27 cellular contexts compared by ENCODE assay signal in genomic region chr10:43899224-43899959, GRCh38.
DNase-seq lines count a peak whose midpoint lies in the region; ATAC-seq, FAIRE-seq and TF ChIP-seq lines count a peak whose summit lies in the region.
"Had no signal": no experiment of that assay in that cellular context is flagged by ENCODE, and none has a peak within 500 bp of the region (broad histone marks: within the 10 kb centered on the region; RNA-seq: fewer than 3 reads in every experiment).

No MANE protein-coding gene starts in this region.

- intact Hi-C loops in heart left ventricle (cut with DNase I), result no loop called here
- intact Hi-C loops in Right ventricle myocardium inferior (cut with DNase I), result no loop called here
- intact Hi-C loops in K562 (cut with micrococcal nuclease), result no loop called here

- DNase-seq in heart left ventricle, result no peak
- DNase-seq in Right ventricle myocardium inferior (ENCODE audit: missing footprints), result no peak
- no peak for DNase-seq in K562 (ENCODE audit: extremely low read depth in 1 of 4, low spot score in 3 of 4)
- DNase-seq in kidney tubule cell (ENCODE audit: low spot score), result peak; percentile 61
- DNase-seq in smooth muscle cell (lab: John Stamatoyannopoulos, UW; ENCODE audit: unreplicated experiment), result no peak
- DNase-seq: activated naive CD8-positive, alpha-beta T cell treated with anti-CD3 and anti-CD28 coated beads, Interleukin-2, amount 50 U/mL, for 24 hours; CD4-positive, CD25-positive, alpha-beta regulatory T cell; DMS79 treated with DMSO at 0.1 percent for 48 hours; dorsolateral prefrontal cortex; hippocampal formation; kidney; midbrain; NCI-H2081 treated with DMSO at 0.1 percent for 48 hours; NCI-H510A treated with DMSO at 0.1 percent for 48 hours; retina; SHP77 treated with DMSO at 0.1 percent for 48 hours; stimulated activated naive CD4-positive, alpha-beta T cell had no signal

- no peak for TF ChIP-seq EP300 in K562 (IDR thresholded peaks at IDR 0.05; ENCODE audit: low read length)

- H3K27me3 ChIP-seq in heart left ventricle (no peaks in the 10 kb centered on the region), K562 (ENCODE audit: control insufficient read depth in 2 of 2, insufficient read depth in 2 of 2, low read length in 2 of 2) (peaks cover 10 to 26% of the 10 kb centered on the region in 2 experiments; a peak in 4 of 5 replicates), smooth muscle cell (ENCODE audit: low read depth) (peaks cover 9% of the 10 kb centered on the region)
- H3K27me3 ChIP-seq: tibial nerve had no signal

- POLR2A ChIA-PET in K562 (lab: Yijun Ruan, JAX), result interaction anchor here (0.7 to 1.9 kb wide), 3 partner anchors 11 to 433 kb away, joined by 3 to 7 read pairs (median 4); no protein-coding TSS in a partner anchor

- no peaks in the 10 kb centered on the region for H3F3A ChIP-seq in smooth muscle cell (ENCODE audit: low read depth)

- no peaks in the 10 kb centered on the region for H3K9me1 ChIP-seq in K562 (ENCODE audit: control insufficient read depth, insufficient read depth, low read length)

- no peak overlapping the region for H3K4me2 ChIP-seq in K562 (ENCODE audit: insufficient read depth, low read length)
- H3K4me2 ChIP-seq in smooth muscle cell, result peak overlapping the region; percentile 12
- H3K4me2 ChIP-seq: A549 had no signal

- TF ChIP-seq RAD21 in K562 (CRISPR knock-in tag; conservative IDR thresholded peaks at IDR 0.05 in 1 of 2, IDR thresholded peaks at IDR 0.05 in 1 of 2), result no peak

- peaks cover 12% of the 10 kb centered on the region; the same call in 1 of the 2 replicates for H4K20me1 ChIP-seq in K562 (replicated peaks; ENCODE audit: control insufficient read depth, insufficient read depth, low read length)
- no peaks in the 10 kb centered on the region for H4K20me1 ChIP-seq in smooth muscle cell (ENCODE audit: low read depth)

- no peak overlapping the region for H3K4me3 Mint-ChIP-seq in stimulated activated memory B cell treated with anti-CD40 and anti-IgM and Interleukin-4, amounts not matched to agents 10 μg/mL and 1 μg/mL and 100 μg/mL, for 72 hours
- H3K4me3 Mint-ChIP-seq: activated naive CD8-positive, alpha-beta T cell treated with anti-CD3 and anti-CD28 coated beads, Interleukin-2, amount 50 U/mL, for 24 hours; activated T-helper 17 cell treated with anti-CD3 and anti-CD28 coated beads, Interleukin-2, amount 50 U/mL, for 72 hours; CD4-positive, CD25-positive, alpha-beta regulatory T cell; IgD-negative memory B cell had no signal

- H3K9me3 ChIP-seq in heart left ventricle, result no peaks in the 10 kb centered on the region
- no peaks in the 10 kb centered on the region for H3K9me3 ChIP-seq in K562 (replicated peaks; ENCODE audit: control insufficient read depth, insufficient read depth, low read depth, low read length)
- H3K9me3 ChIP-seq in smooth muscle cell (replicated peaks; ENCODE audit: low read depth), result no peaks in the 10 kb centered on the region
- H3K9me3 ChIP-seq: A549, tibial nerve had no signal

- peaks cover 8% of the 10 kb centered on the region for H3K9me3 Mint-ChIP-seq in stimulated activated memory B cell treated with anti-CD40 and anti-IgM and Interleukin-4, amounts not matched to agents 10 μg/mL and 1 μg/mL and 100 μg/mL, for 72 hours
- H3K9me3 Mint-ChIP-seq: activated naive CD8-positive, alpha-beta T cell treated with anti-CD3 and anti-CD28 coated beads, Interleukin-2, amount 50 U/mL, for 24 hours; activated T-helper 17 cell treated with anti-CD3 and anti-CD28 coated beads, Interleukin-2, amount 50 U/mL, for 72 hours had no signal

- H3K27ac ChIP-seq in heart left ventricle (no peak overlapping the region), K562 (ENCODE audit: extremely low read depth, low read depth, low read length) (no peak overlapping the region), smooth muscle cell (ENCODE audit: low read depth) (no peak overlapping the region)
- H3K27ac ChIP-seq: A549, dorsolateral prefrontal cortex, HL-60 had no signal

- WGBS in heart left ventricle, 4 donors, result 65 to 77% (median 74%) methylated on average over 7 of the region's 7 CpGs
- 2% methylated on average over 7 of the region's 7 CpGs for WGBS in K562 (ENCODE audit: insufficient coverage, low coverage, missing lambda C conversion rate)
- WGBS in smooth muscle cell (ENCODE audit: low lambda C conversion rate), result 72% methylated on average over 7 of the region's 7 CpGs

- peak; percentile 26 for FAIRE-seq in K562 (lab: Jason Lieb, UNC)
- FAIRE-seq: A549, bronchial epithelial cell, kidney had no signal

- H2AFZ ChIP-seq in K562 (ENCODE audit: low read depth, low read length), result no peak overlapping the region
- H2AFZ ChIP-seq in smooth muscle cell (ENCODE audit: low read depth), result no peak overlapping the region

- BruUV-seq in K562 (replicated peaks; lab: Mats Ljungman, UMichigan), result no TSS peak

- H3K27me3 Mint-ChIP-seq in stimulated activated memory B cell treated with anti-CD40 and anti-IgM and Interleukin-4, amounts not matched to agents 10 μg/mL and 1 μg/mL and 100 μg/mL, for 72 hours, result no peaks in the 10 kb centered on the region
- H3K27me3 Mint-ChIP-seq: CD4-positive, CD25-positive, alpha-beta regulatory T cell; IgD-negative memory B cell had no signal

- H3K4me3 ChIP-seq in heart left ventricle, result no peak overlapping the region
- H3K4me3 ChIP-seq in K562, result no peak overlapping the region
- no peak overlapping the region for H3K4me3 ChIP-seq in smooth muscle cell
- H3K4me3 ChIP-seq: A549, dorsolateral prefrontal cortex, tibial nerve had no signal

- peak in 3 of 4 donors; percentile 25 to 49 (median 45) for ATAC-seq in heart left ventricle
- ATAC-seq in Right ventricle myocardium inferior, result no peak
- ATAC-seq in K562, result no peak
- no peak for ATAC-seq in stimulated activated memory B cell treated with anti-CD40 and anti-IgM and Interleukin-4, amounts not matched to agents 10 μg/mL and 1 μg/mL and 100 μg/mL, for 72 hours
- no peak for ATAC-seq in HG02642 (IDR thresholded peaks at IDR 0.05; ENCODE audit: poor library complexity, unreplicated experiment)
- ATAC-seq in GM18520 (IDR thresholded peaks at IDR 0.05; ENCODE audit: unreplicated experiment), result no peak
- ATAC-seq: A549; activated CD4-positive, CD25-positive, alpha-beta regulatory T cell treated with anti-CD3 and anti-CD28 coated beads, Interleukin-2, amount 50 U/mL, for 24 hours; activated naive CD8-positive, alpha-beta T cell treated with anti-CD3 and anti-CD28 coated beads, Interleukin-2, amount 50 U/mL, for 24 hours; activated T-helper 17 cell treated with anti-CD3 and anti-CD28 coated beads, Interleukin-2, amount 50 U/mL, for 72 hours had no signal

- H3K36me3 Mint-ChIP-seq in stimulated activated memory B cell treated with anti-CD40 and anti-IgM and Interleukin-4, amounts not matched to agents 10 μg/mL and 1 μg/mL and 100 μg/mL, for 72 hours, result no peaks in the 10 kb centered on the region
- H3K36me3 Mint-ChIP-seq: CD4-positive, CD25-positive, alpha-beta regulatory T cell; IgD-negative memory B cell had no signal

- CTCF ChIA-PET in K562 (lab: Yijun Ruan, JAX; ENCODE audit: low intra/inter-chr PET ratio), result no interaction called here

- TF ChIP-seq POLR2A in heart left ventricle (IDR thresholded peaks at IDR 0.05), result no peak
- TF ChIP-seq POLR2A in K562 (conservative IDR thresholded peaks at IDR 0.05), result no peak

- H3K36me3 ChIP-seq in heart left ventricle, result no peaks in the 10 kb centered on the region
- no peaks in the 10 kb centered on the region for H3K36me3 ChIP-seq in K562 (ENCODE audit: control insufficient read depth, insufficient read depth, low read length)
- H3K36me3 ChIP-seq in smooth muscle cell (ENCODE audit: low read depth), result no peaks in the 10 kb centered on the region
- H3K36me3 ChIP-seq: tibial nerve had no signal

- in situ Hi-C loops in K562 (cut with MboI), result no loop called here

- TF ChIP-seq CTCF in heart left ventricle (IDR thresholded peaks at IDR 0.05) (no peak), K562 (IDR thresholded peaks at IDR 0.05 in 2 of 3, conservative IDR thresholded peaks at IDR 0.05 in 1 of 3; ENCODE audit: insufficient read depth in 2 of 3, low read depth in 1 of 3, low read length in 3 of 3) (no peak), smooth muscle cell (IDR thresholded peaks at IDR 0.05; ENCODE audit: borderline replicate concordance, insufficient read depth, poor library complexity, severe bottlenecking) (no peak)

- H3K79me2 ChIP-seq in K562 (ENCODE audit: control insufficient read depth, insufficient read depth, low read length), result no peaks in the 10 kb centered on the region
- no peaks in the 10 kb centered on the region for H3K79me2 ChIP-seq in smooth muscle cell (ENCODE audit: low read depth)

- H3K9ac ChIP-seq in K562 (ENCODE audit: insufficient read depth in 1 of 2, low read depth in 2 of 2, low read length in 2 of 2) (peak overlapping the region in 1 of 2 experiments; percentile 28; a peak in 1 of 4 replicates), smooth muscle cell (ENCODE audit: low read depth) (no peak overlapping the region)

- H3K4me1 ChIP-seq in heart left ventricle (peaks cover 0 to 28% (median 8%) of the 10 kb centered on the region in 12 donors), K562 (replicated peaks in 1 of 2; ENCODE audit: control insufficient read depth in 2 of 2, insufficient read depth in 2 of 2, low read length in 2 of 2) (no peaks in the 10 kb centered on the region), smooth muscle cell (ENCODE audit: low read depth) (no peaks in the 10 kb centered on the region)
- H3K4me1 ChIP-seq: A549 had no signal

- no peak overlapping the region for H3K27ac Mint-ChIP-seq in stimulated activated memory B cell treated with anti-CD40 and anti-IgM and Interleukin-4, amounts not matched to agents 10 μg/mL and 1 μg/mL and 100 μg/mL, for 72 hours
- H3K27ac Mint-ChIP-seq: activated naive CD8-positive, alpha-beta T cell treated with anti-CD3 and anti-CD28 coated beads, Interleukin-2, amount 50 U/mL, for 24 hours; activated T-helper 17 cell treated with anti-CD3 and anti-CD28 coated beads, Interleukin-2, amount 50 U/mL, for 72 hours; CD4-positive, CD25-positive, alpha-beta regulatory T cell; IgD-negative memory B cell had no signal

- no peaks in the 10 kb centered on the region for H3K4me1 Mint-ChIP-seq in stimulated activated memory B cell treated with anti-CD40 and anti-IgM and Interleukin-4, amounts not matched to agents 10 μg/mL and 1 μg/mL and 100 μg/mL, for 72 hours
- H3K4me1 Mint-ChIP-seq: activated naive CD8-positive, alpha-beta T cell treated with anti-CD3 and anti-CD28 coated beads, Interleukin-2, amount 50 U/mL, for 24 hours; activated T-helper 17 cell treated with anti-CD3 and anti-CD28 coated beads, Interleukin-2, amount 50 U/mL, for 72 hours; CD4-positive, CD25-positive, alpha-beta regulatory T cell; IgD-negative memory B cell had no signal

TF ChIP-seq in K562, 482 proteins besides CTCF, POLR2A, EP300 and RAD21 (continues in another document):
- TF ChIP-seq HNRNPUL1 (IDR thresholded peaks at IDR 0.05; ENCODE audit: low read length), result no peak
- no peak for TF ChIP-seq SRSF1 (IDR thresholded peaks at IDR 0.05; ENCODE audit: low read depth, low read length)
- TF ChIP-seq ZSCAN32 (CRISPR knock-in tag; IDR thresholded peaks at IDR 0.05), result no peak

Comparison
In these comparisons a context has a peak if more than half of its experiments do, and no peak if none do; other contexts are left out.
1. ATAC-seq: peak in heart left ventricle (3 of 4); none in Right ventricle myocardium inferior (single experiment), K562 (single experiment), stimulated activated memory B cell treated with anti-CD40 and anti-IgM and Interleukin-4, amounts not matched to agents 10 μg/mL and 1 μg/mL and 100 μg/mL, for 72 hours (single experiment), HG02642 (single experiment) and GM18520 (single experiment).